ENCODE assay signal across 22 cellular contexts in genomic region chr6:4977468-4977867, GRCh38.
"Had no signal": no experiment of that assay in that cellular context is flagged by ENCODE, and none has a peak within 500 bp of the region (broad histone marks: within the 10 kb centered on the region; RNA-seq: fewer than 3 reads in every experiment).

No MANE protein-coding gene starts in this region.

- H3K4me3 ChIP-seq: MG63, PC-9, Peyer's patch had no signal

- H3K27me3 ChIP-seq: MG63, Peyer's patch had no signal

- H3K27ac ChIP-seq: PC-9, Peyer's patch had no signal

- H3K9me3 ChIP-seq: MG63 had no signal

- H3K9ac ChIP-seq: SK-N-SH had no signal

- H3K4me1 ChIP-seq: Peyer's patch had no signal

- H3K4me2 ChIP-seq: PC-9, SK-N-SH had no signal

- H3K36me3 ChIP-seq: MG63, Peyer's patch had no signal

- DNase-seq: IMR-90, MG63, NCI-H1048, NCI-H1105, NCI-H1417, NCI-H1436 treated with DMSO at 0.1 percent for 48 hours, NCI-H1694, NCI-H187 treated with DMSO at 0.1 percent for 48 hours, NCI-H2029 treated with DMSO at 0.1 percent for 48 hours, NCI-H2171 treated with DMSO at 0.1 percent for 48 hours, NCI-H345, NCI-H446 treated with DMSO at 0.1 percent for 48 hours, NCI-H510A treated with DMSO at 0.1 percent for 48 hours, NCI-H526, NCI-H774, PC-9, Peyer's patch, SK-N-SH, SW 1271, T-cell had no signal

- H2AFZ ChIP-seq: PC-9 had no signal

- FAIRE-seq: HepG2 had no signal

- ATAC-seq: HepG2, Right ventricle myocardium inferior, T-cell had no signal
